Comparison of ENCODE assay signal across 14 cellular contexts in the genomic region with DNA sequence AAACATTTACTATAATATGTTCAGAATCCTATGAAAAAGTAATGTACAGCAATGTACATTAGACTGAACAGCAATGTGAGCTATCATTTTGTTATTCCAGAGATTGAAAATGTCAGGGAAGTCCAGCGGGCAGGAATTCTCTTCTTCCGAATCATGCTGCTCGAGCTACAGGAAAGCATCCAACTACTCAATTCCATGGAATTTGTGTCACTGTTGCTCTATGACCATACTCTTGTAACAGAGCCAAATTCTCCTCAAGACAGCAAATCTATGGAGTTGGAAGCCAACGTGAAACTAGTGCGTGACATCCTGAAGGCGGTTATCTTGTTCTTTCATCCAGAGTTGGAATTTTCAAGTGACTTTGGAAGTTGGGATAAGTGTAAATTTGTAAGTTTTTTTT. TPM values are rescaled to one million over a fixed set of nuclear protein-coding genes. Genes with fewer than 3 reads are reported as not detected.
A peak's percentile ranks its signal among the peaks of the same experiment; 100 is the strongest.
DNase-seq lines count a peak whose midpoint lies in the region; ATAC-seq and TF ChIP-seq lines count a peak whose summit lies in the region.
"Had no signal": no experiment of that assay in that cellular context is flagged by ENCODE, and none has a peak within 500 bp of the region (broad histone marks: within the 10 kb centered on the region; RNA-seq: fewer than 3 reads in every experiment).

No MANE protein-coding gene starts in this region.

- no peaks in the 10 kb centered on the region for H3K9me3 Mint-ChIP-seq in osteocyte (ENCODE audit: unreplicated experiment)

- peak overlapping the region; percentile 61 for H3K27ac Mint-ChIP-seq in osteocyte (ENCODE audit: unreplicated experiment)
- H3K27ac Mint-ChIP-seq: stimulated activated memory B cell treated with anti-CD40 and anti-IgM and Interleukin-4, amounts not matched to agents 10 μg/mL and 1 μg/mL and 100 μg/mL, for 72 hours had no signal

- peak; percentile 67 for DNase-seq in Daoy (ENCODE audit: low read depth)
- peak; percentile 12 for DNase-seq in NCI-H446 treated with DMSO at 0.1 percent for 48 hours (lab: John Stamatoyannopoulos, UW)
- peak; percentile 17 to 69 for DNase-seq in dermis microvascular lymphatic vessel endothelial cell (ENCODE audit: low read depth in 2 of 2)
- no peak for DNase-seq in osteocyte (ENCODE audit: extremely low spot score, unreplicated experiment)
- DNase-seq in NCI-H526 treated with DMSO at 0.1 percent for 48 hours (lab: John Stamatoyannopoulos, UW), result no peak
- DNase-seq in SKM-1 treated with dmso at 0.1 percent for 144 hours (lab: John Stamatoyannopoulos, UW; ENCODE audit: unreplicated experiment), result no peak
- DNase-seq in OCI-M1 (lab: John Stamatoyannopoulos, UW), result no peak
- DNase-seq: activated CD4-positive, CD25-positive, alpha-beta regulatory T cell; activated T-cell treated with anti-CD3 and anti-CD28 coated beads, Interleukin-2, amount 50 U/mL, for 48 hours; CD4-positive, alpha-beta memory T cell; NCI-H1105 treated with DMSO at 0.1 percent for 48 hours; stimulated activated CD4-positive, alpha-beta T cell treated with anti-CD3 and anti-CD28 coated beads, Interleukin-1b, Interleukin-23, amount 100 ng/mL, for 48 hours had no signal

- TF ChIP-seq CTCF in osteocyte (IDR thresholded peaks at IDR 0.05), result no peak

- peaks cover 2% of the 10 kb centered on the region for H3K27me3 Mint-ChIP-seq in osteocyte (ENCODE audit: unreplicated experiment)

- peaks cover 21% of the 10 kb centered on the region for H3K4me1 Mint-ChIP-seq in osteocyte (ENCODE audit: unreplicated experiment)

- no peak overlapping the region for H3K4me3 Mint-ChIP-seq in osteocyte (ENCODE audit: unreplicated experiment)
- H3K4me3 Mint-ChIP-seq: CD4-positive, alpha-beta memory T cell; stimulated activated memory B cell treated with anti-CD40 and anti-IgM and Interleukin-4, amounts not matched to agents 10 μg/mL and 1 μg/mL and 100 μg/mL, for 72 hours had no signal

- no peaks in the 10 kb centered on the region for H3K36me3 Mint-ChIP-seq in osteocyte (ENCODE audit: unreplicated experiment)
- H3K36me3 Mint-ChIP-seq: CD4-positive, alpha-beta memory T cell; stimulated activated memory B cell treated with anti-CD40 and anti-IgM and Interleukin-4, amounts not matched to agents 10 μg/mL and 1 μg/mL and 100 μg/mL, for 72 hours had no signal

- no peak for ATAC-seq in GM18907 (IDR thresholded peaks at IDR 0.05; ENCODE audit: unreplicated experiment)
- ATAC-seq: stimulated activated memory B cell treated with anti-CD40 and anti-IgM and Interleukin-4, amounts not matched to agents 10 μg/mL and 1 μg/mL and 100 μg/mL, for 72 hours had no signal

RNA-seq across cellular contexts. Expression of a gene that starts 24.8 kb away (rescaled TPM):
- total RNA-seq in Daoy (2014; rRNA removed; shearing (Covaris generic)), result 7.1 and 9.7 TPM in 2 replicates
- total RNA-seq in dermis microvascular lymphatic vessel endothelial cell (8.1 and 11.6 TPM in 2 replicates), osteocyte (26.5 and 31.6 TPM in 2 replicates)

Comparison
In these comparisons a context has a peak if more than half of its experiments do, and no peak if none do; other contexts are left out.
1. DNase-seq: peak in Daoy (single experiment), NCI-H446 treated with DMSO at 0.1 percent for 48 hours (single experiment) and dermis microvascular lymphatic vessel endothelial cell (2 of 2); none in osteocyte (single experiment), NCI-H526 treated with DMSO at 0.1 percent for 48 hours (single experiment), SKM-1 treated with dmso at 0.1 percent for 144 hours (single experiment) and OCI-M1 (single experiment).